11 cellular contexts compared by ENCODE assay signal in genomic region chr1:20494609-20495311, GRCh38. TPM values are rescaled to one million over a fixed set of nuclear protein-coding genes. Genes with fewer than 3 reads are reported as not detected.
A peak's percentile ranks its signal among the peaks of the same experiment; 100 is the strongest.
DNase-seq lines count a peak whose midpoint lies in the region; ATAC-seq, FAIRE-seq and TF ChIP-seq lines count a peak whose summit lies in the region.
"Had no signal": no experiment of that assay in that cellular context is flagged by ENCODE, and none has a peak within 500 bp of the region (broad histone marks: within the 10 kb centered on the region; RNA-seq: fewer than 3 reads in every experiment).

No MANE protein-coding gene starts in this region.

- H3K27me3 ChIP-seq in iPS-20b (ENCODE audit: insufficient read depth, low read length): peaks cover 17% of the 10 kb centered on the region
- H3K27me3 ChIP-seq in WERI-Rb-1 (ENCODE audit: insufficient read depth, low read depth, severe bottlenecking): peaks cover 34% of the 10 kb centered on the region

- 63% methylated on average over 5 of the region's 5 CpGs for WGBS in A549 (ENCODE audit: missing lambda C conversion rate)

- no peaks in the 10 kb centered on the region for H3K9me3 Mint-ChIP-seq in chondrocyte (ENCODE audit: low read depth)
- H3K9me3 Mint-ChIP-seq in activated CD8-positive, alpha-beta T cell treated with anti-CD3 and anti-CD28 coated beads for 36 hours: no peaks in the 10 kb centered on the region
- H3K9me3 Mint-ChIP-seq: CD8-positive, alpha-beta T cell had no signal

- no peak for FAIRE-seq in A549 (lab: Jason Lieb, UNC)
- FAIRE-seq: frontal cortex had no signal

- H3K36me3 ChIP-seq in HEK293 (ENCODE audit: control insufficient read depth in 2 of 2, insufficient read depth in 1 of 2, low read length in 2 of 2) (peaks cover under 1 to 24% of the 10 kb centered on the region in 2 experiments; a peak in 1 of 3 replicates), iPS-20b (ENCODE audit: insufficient read depth, low read depth, low read length) (peaks cover 14% of the 10 kb centered on the region), WERI-Rb-1 (peaks cover 9% of the 10 kb centered on the region)

- peaks cover 4% of the 10 kb centered on the region for H3K36me3 Mint-ChIP-seq in chondrocyte (ENCODE audit: low read depth)
- H3K36me3 Mint-ChIP-seq in activated CD8-positive, alpha-beta T cell treated with anti-CD3 and anti-CD28 coated beads for 36 hours (ENCODE audit: low read depth): peaks cover 7% of the 10 kb centered on the region

- no peak for TF ChIP-seq RAD21 in A549 (conservative IDR thresholded peaks at IDR 0.05 in 1 of 2, IDR thresholded peaks at IDR 0.05 in 1 of 2)

- no peak for DNase-seq in A549 (ENCODE audit: low read depth in 1 of 2, low spot score in 1 of 2)
- DNase-seq in amniotic epithelial cell (ENCODE audit: low read depth): peak; percentile 94
- DNase-seq in chondrocyte (ENCODE audit: low spot score): no peak
- DNase-seq in amygdala (lab: John Stamatoyannopoulos, UW): no peak
- DNase-seq in WERI-Rb-1: no peak
- no peak for DNase-seq in activated CD8-positive, alpha-beta T cell treated with anti-CD3 and anti-CD28 coated beads for 36 hours
- DNase-seq: CD8-positive, alpha-beta T cell had no signal

- no peak for TF ChIP-seq CTCF in A549 (IDR thresholded peaks at IDR 0.05)
- no peak for TF ChIP-seq CTCF in HEK293 (tag by site-specific recombination; IDR thresholded peaks at IDR 0.05)
- TF ChIP-seq CTCF in chondrocyte (IDR thresholded peaks at IDR 0.05): no peak
- no peak for TF ChIP-seq CTCF in WERI-Rb-1 (IDR thresholded peaks at IDR 0.05; ENCODE audit: low read depth, low read length)
- TF ChIP-seq CTCF in activated CD8-positive, alpha-beta T cell treated with anti-CD3 and anti-CD28 coated beads for 36 hours (IDR thresholded peaks at IDR 0.05): no peak

- H3K4me1 ChIP-seq in A549: peaks cover 16% of the 10 kb centered on the region
- H3K4me1 ChIP-seq in HEK293 (ENCODE audit: control insufficient read depth, insufficient read depth, low read length): no peaks in the 10 kb centered on the region
- peaks cover 4% of the 10 kb centered on the region; the same call in 1 of the 2 replicates for H3K4me1 ChIP-seq in iPS-20b (ENCODE audit: insufficient read depth, low read length)

- H3K27ac Mint-ChIP-seq in chondrocyte (ENCODE audit: unreplicated experiment): no peak overlapping the region
- no peak overlapping the region for H3K27ac Mint-ChIP-seq in activated CD8-positive, alpha-beta T cell treated with anti-CD3 and anti-CD28 coated beads for 36 hours
- H3K27ac Mint-ChIP-seq: CD8-positive, alpha-beta T cell had no signal

- intact Hi-C loops in activated CD8-positive, alpha-beta T cell treated with anti-CD3 and anti-CD28 coated beads for 36 hours (cut with micrococcal nuclease): loop anchor here (5.0 kb wide), 1 partner anchor 117 kb away; no protein-coding TSS in a partner anchor

- H3K4me2 ChIP-seq in A549: no peak overlapping the region; the same call in 2 of the 3 replicates

- H3K27ac ChIP-seq in A549 (peak overlapping the region; percentile 67 to 73; a peak in 4 of 6 replicates), HEK293 (ENCODE audit: extremely low read depth, low read depth, low read length) (no peak overlapping the region), iPS-20b (ENCODE audit: low read length) (no peak overlapping the region), WERI-Rb-1 (no peak overlapping the region)

- H3K9me3 ChIP-seq in A549 (no peaks in the 10 kb centered on the region), HEK293 (ENCODE audit: control insufficient read depth, insufficient read depth, low read depth, low read length) (no peaks in the 10 kb centered on the region), iPS-20b (ENCODE audit: insufficient read depth, low read depth, low read length) (no peaks in the 10 kb centered on the region), WERI-Rb-1 (ENCODE audit: severe bottlenecking) (no peaks in the 10 kb centered on the region)
- H3K9me3 ChIP-seq: HAP-1 had no signal

- ATAC-seq in A549: peak in 1 of 2 experiments; percentile 18; a peak in 2 of 6 replicates
- no peak for ATAC-seq in activated CD8-positive, alpha-beta T cell treated with anti-CD3 and anti-CD28 coated beads for 36 hours

- peaks cover 4% of the 10 kb centered on the region for H3K27me3 Mint-ChIP-seq in chondrocyte (ENCODE audit: low read depth)
- peaks cover 5% of the 10 kb centered on the region for H3K27me3 Mint-ChIP-seq in activated CD8-positive, alpha-beta T cell treated with anti-CD3 and anti-CD28 coated beads for 36 hours

- TF ChIP-seq POLR2A in A549 (IDR thresholded peaks at IDR 0.05; ENCODE audit: low read length): no peak

- no peak overlapping the region for H3K9ac ChIP-seq in iPS-20b (ENCODE audit: low read depth, low read length)

- CTCF ChIA-PET in A549 (lab: Yijun Ruan, JAX) (interaction anchor here (0.5 to 10.9 kb wide), 42 partner anchors 8 to 583 kb away, joined by 3 to 162 read pairs (median 6); partner anchors contain the start of genes CAMK2N1 and MUL1), HEK293 (lab: Yijun Ruan, JAX) (interaction anchor here (0.5 to 6.7 kb wide), 37 partner anchors 8 to 577 kb away, joined by 3 to 75 read pairs (median 4); partner anchors contain the start of gene CAMK2N1)
- CTCF ChIA-PET in activated CD8-positive, alpha-beta T cell treated with anti-CD3 and anti-CD28 coated beads for 36 hours (lab: Charles Lee): interaction anchor here (0.6 to 6.7 kb wide), 39 partner anchors 9 to 577 kb away, joined by 3 to 68 read pairs (median 4); partner anchors contain the start of gene MUL1

- no peak overlapping the region for H3K4me3 Mint-ChIP-seq in chondrocyte (ENCODE audit: unreplicated experiment)
- H3K4me3 Mint-ChIP-seq in activated CD8-positive, alpha-beta T cell treated with anti-CD3 and anti-CD28 coated beads for 36 hours: no peak overlapping the region
- H3K4me3 Mint-ChIP-seq: CD8-positive, alpha-beta T cell had no signal

- TF ChIP-seq EP300 in A549 (IDR thresholded peaks at IDR 0.05): no peak

- POLR2A ChIA-PET in A549 (lab: Yijun Ruan, JAX): interaction anchor here (0.9 kb wide), 1 partner anchor 9 kb away, joined by 3 read pairs; the partner anchor contains the start of gene CAMK2N1
- POLR2A ChIA-PET in HEK293 (lab: Yijun Ruan, JAX): no interaction called here
- POLR2A ChIA-PET in activated CD8-positive, alpha-beta T cell treated with anti-CD3 and anti-CD28 coated beads for 36 hours (lab: Charles Lee): no interaction called here

- no peaks in the 10 kb centered on the region for H3K4me1 Mint-ChIP-seq in chondrocyte (ENCODE audit: low read depth)
- peaks cover 22% of the 10 kb centered on the region for H3K4me1 Mint-ChIP-seq in activated CD8-positive, alpha-beta T cell treated with anti-CD3 and anti-CD28 coated beads for 36 hours (ENCODE audit: low read depth)

- H3K4me3 ChIP-seq in A549 (no peak overlapping the region), HEK293 (ENCODE audit: low read depth, low read length) (no peak overlapping the region), iPS-20b (ENCODE audit: low read length) (peak overlapping the region; percentile 53; the same call in 1 of the 2 replicates), WERI-Rb-1 (ENCODE audit: low read depth, low read length) (no peak overlapping the region)
- H3K4me3 ChIP-seq: HAP-1 had no signal

TF ChIP-seq in A549, 52 proteins besides CTCF, POLR2A, EP300 and RAD21 (continues in another document):
- no peak for TF ChIP-seq JUNB (IDR thresholded peaks at IDR 0.05)
- no peak for TF ChIP-seq NR3C1 (IDR thresholded peaks at IDR 0.05)

TF ChIP-seq in HEK293, 187 proteins besides CTCF, POLR2A, EP300 and RAD21:
- TF ChIP-seq ZNF596 (tag by site-specific recombination; IDR thresholded peaks at IDR 0.05) (no peak), ZNF768 (tag by site-specific recombination; IDR thresholded peaks at IDR 0.05) (peak; percentile 87)
TF ChIP-seq in HEK293: peak in this region for 1.

RNA-seq across cellular contexts. Expression of gene CAMK2N1, which starts 8.8 kb away (rescaled TPM):
- polyA plus RNA-seq in A549 (2011; rRNA removed) (38.9 and 49.7 TPM in 2 replicates), A549 (2017; fragmentation: RNase III; extraction: RNeasy Plus Mini Kit Qiagen cat#74134 plus additional on column Dnase treatment) (35.8 to 56.4 TPM (median 55.1 TPM) in 3 replicates)
- polyA plus RNA-seq in A549 (2012; cell fraction: cytosol; rRNA removed): 17.8 and 19.6 TPM in 2 replicates
- 4.7 and 5.6 TPM in 2 replicates for polyA plus RNA-seq in A549 (2012; cell fraction: nucleus; rRNA removed)
- 11.5 and 12.5 TPM in 2 replicates for polyA minus RNA-seq in A549 (2011; rRNA and poly(A)+ RNA removed)
- 8.7 to 13.2 TPM (median 12.9 TPM) in 3 replicates for total RNA-seq in chondrocyte
- under 1 TPM; 0.67 to 0.86 TPM for total RNA-seq in activated CD8-positive, alpha-beta T cell treated with anti-CD3 and anti-CD28 coated beads for 36 hours

RNA-seq across cellular contexts. Expression of gene MUL1, which starts 13.2 kb away (rescaled TPM):
- polyA plus RNA-seq in A549 (2011; rRNA removed) (20.0 and 22.9 TPM in 2 replicates), A549 (2017; fragmentation: RNase III; extraction: RNeasy Plus Mini Kit Qiagen cat#74134 plus additional on column Dnase treatment) (21.4 to 24.5 TPM (median 24.1 TPM) in 3 replicates)
- 18.5 and 22.8 TPM in 2 replicates for polyA plus RNA-seq in A549 (2012; cell fraction: cytosol; rRNA removed)
- polyA plus RNA-seq in A549 (2012; cell fraction: nucleus; rRNA removed): 22.4 and 24.4 TPM in 2 replicates
- 23.7 and 25.6 TPM in 2 replicates for polyA minus RNA-seq in A549 (2011; rRNA and poly(A)+ RNA removed)
- 30.8 to 38.2 TPM (median 36.2 TPM) in 3 replicates for total RNA-seq in chondrocyte
- 10 to 100 TPM; 11.9 to 12.0 TPM for total RNA-seq in activated CD8-positive, alpha-beta T cell treated with anti-CD3 and anti-CD28 coated beads for 36 hours

RNA-seq across cellular contexts. Expression of gene FAM43B, which starts 57.6 kb away (rescaled TPM):
- 0.53 and 0.76 TPM in 2 replicates for polyA plus RNA-seq in A549 (2011; rRNA removed)
- polyA plus RNA-seq in A549 (2012; cell fraction: cytosol; rRNA removed): 1.4 and 2.0 TPM in 2 replicates
- 3.1 and 5.4 TPM in 2 replicates for polyA plus RNA-seq in A549 (2012; cell fraction: nucleus; rRNA removed)
- 4.1 to 7.1 TPM (median 6.9 TPM) in 3 replicates for polyA plus RNA-seq in A549 (2017; fragmentation: RNase III; extraction: RNeasy Plus Mini Kit Qiagen cat#74134 plus additional on column Dnase treatment)
- 0.78 and 0.83 TPM in 2 replicates for polyA minus RNA-seq in A549 (2011; rRNA and poly(A)+ RNA removed)
- 0.52 to 2.5 TPM (median 0.82 TPM) in 3 replicates for total RNA-seq in chondrocyte
- not detected for total RNA-seq in activated CD8-positive, alpha-beta T cell treated with anti-CD3 and anti-CD28 coated beads for 36 hours
- total RNA-seq: CD8-positive, alpha-beta T cell had no signal

Comparison
In these comparisons a context has a peak if more than half of its experiments do, and no peak if none do; other contexts are left out.
1. H3K27ac ChIP-seq: peak in A549 (2 of 2); none in HEK293 (single experiment), iPS-20b (single experiment) and WERI-Rb-1 (single experiment).